Comparison of ENCODE assay signal across 1 cellular context in the genomic region with DNA sequence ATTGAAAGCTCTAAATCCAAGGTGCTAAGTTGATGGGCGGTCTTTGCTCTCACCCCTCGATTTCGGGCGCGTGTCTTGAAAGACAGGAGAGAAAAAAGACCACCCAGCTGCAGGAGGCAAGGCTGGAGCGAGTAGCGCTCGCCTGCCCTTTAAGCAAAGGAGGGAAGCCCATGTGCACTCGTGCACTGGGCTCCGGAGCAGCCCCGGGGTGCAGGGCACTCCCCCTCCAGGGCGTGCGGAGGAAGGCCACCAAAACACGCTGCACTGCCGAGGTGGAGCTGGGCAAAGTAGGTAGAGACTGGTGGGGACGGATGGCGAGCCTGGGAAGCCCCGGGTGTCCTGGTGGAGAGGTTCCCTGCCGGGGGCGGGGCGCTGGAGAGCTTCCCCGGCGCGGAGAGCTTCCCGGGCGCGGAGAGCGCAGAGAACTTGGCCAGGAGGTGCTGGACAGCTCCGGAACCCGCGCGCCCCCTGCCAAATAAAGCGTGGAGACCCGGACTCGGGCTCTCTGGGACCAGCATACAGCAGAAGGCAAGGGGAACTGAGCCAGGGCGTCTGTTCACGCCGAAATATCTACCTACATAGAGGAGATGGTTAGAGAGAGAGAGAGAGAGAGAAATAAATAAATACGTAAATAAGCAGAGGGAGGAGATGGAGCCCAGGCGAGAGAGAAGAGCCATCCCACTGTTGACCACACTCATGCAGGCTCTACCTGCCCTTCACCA.
TF ChIP-seq lines count a peak whose summit lies in the region.

No MANE protein-coding gene starts in this region.

TF ChIP-seq in HEK293, 187 proteins besides CTCF, POLR2A, EP300 and RAD21 (continued from another document and continues in another):
- TF ChIP-seq, protein P1, sequence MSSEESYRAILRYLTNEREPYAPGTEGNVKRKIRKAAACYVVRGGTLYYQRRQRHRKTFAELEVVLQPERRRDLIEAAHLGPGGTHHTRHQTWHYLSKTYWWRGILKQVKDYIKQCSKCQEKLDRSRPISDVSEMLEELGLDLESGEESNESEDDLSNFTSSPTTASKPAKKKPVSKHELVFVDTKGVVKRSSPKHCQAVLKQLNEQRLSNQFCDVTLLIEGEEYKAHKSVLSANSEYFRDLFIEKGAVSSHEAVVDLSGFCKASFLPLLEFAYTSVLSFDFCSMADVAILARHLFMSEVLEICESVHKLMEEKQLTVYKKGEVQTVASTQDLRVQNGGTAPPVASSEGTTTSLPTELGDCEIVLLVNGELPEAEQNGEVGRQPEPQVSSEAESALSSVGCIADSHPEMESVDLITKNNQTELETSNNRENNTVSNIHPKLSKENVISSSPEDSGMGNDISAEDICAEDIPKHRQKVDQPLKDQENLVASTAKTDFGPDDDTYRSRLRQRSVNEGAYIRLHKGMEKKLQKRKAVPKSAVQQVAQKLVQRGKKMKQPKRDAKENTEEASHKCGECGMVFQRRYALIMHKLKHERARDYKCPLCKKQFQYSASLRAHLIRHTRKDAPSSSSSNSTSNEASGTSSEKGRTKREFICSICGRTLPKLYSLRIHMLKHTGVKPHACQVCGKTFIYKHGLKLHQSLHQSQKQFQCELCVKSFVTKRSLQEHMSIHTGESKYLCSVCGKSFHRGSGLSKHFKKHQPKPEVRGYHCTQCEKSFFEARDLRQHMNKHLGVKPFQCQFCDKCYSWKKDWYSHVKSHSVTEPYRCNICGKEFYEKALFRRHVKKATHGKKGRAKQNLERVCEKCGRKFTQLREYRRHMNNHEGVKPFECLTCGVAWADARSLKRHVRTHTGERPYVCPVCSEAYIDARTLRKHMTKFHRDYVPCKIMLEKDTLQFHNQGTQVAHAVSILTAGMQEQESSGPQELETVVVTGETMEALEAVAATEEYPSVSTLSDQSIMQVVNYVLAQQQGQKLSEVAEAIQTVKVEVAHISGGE (tag by site-specific recombination; conservative IDR thresholded peaks at IDR 0.05; ENCODE audit: low read depth): peak; percentile 80
- TF ChIP-seq, protein P2, sequence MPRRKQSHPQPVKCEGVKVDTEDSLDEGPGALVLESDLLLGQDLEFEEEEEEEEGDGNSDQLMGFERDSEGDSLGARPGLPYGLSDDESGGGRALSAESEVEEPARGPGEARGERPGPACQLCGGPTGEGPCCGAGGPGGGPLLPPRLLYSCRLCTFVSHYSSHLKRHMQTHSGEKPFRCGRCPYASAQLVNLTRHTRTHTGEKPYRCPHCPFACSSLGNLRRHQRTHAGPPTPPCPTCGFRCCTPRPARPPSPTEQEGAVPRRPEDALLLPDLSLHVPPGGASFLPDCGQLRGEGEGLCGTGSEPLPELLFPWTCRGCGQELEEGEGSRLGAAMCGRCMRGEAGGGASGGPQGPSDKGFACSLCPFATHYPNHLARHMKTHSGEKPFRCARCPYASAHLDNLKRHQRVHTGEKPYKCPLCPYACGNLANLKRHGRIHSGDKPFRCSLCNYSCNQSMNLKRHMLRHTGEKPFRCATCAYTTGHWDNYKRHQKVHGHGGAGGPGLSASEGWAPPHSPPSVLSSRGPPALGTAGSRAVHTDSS (tag by site-specific recombination; IDR thresholded peaks at IDR 0.05): no peak
- TF ChIP-seq, protein P3, sequence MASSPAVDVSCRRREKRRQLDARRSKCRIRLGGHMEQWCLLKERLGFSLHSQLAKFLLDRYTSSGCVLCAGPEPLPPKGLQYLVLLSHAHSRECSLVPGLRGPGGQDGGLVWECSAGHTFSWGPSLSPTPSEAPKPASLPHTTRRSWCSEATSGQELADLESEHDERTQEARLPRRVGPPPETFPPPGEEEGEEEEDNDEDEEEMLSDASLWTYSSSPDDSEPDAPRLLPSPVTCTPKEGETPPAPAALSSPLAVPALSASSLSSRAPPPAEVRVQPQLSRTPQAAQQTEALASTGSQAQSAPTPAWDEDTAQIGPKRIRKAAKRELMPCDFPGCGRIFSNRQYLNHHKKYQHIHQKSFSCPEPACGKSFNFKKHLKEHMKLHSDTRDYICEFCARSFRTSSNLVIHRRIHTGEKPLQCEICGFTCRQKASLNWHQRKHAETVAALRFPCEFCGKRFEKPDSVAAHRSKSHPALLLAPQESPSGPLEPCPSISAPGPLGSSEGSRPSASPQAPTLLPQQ (tag by site-specific recombination; IDR thresholded peaks at IDR 0.05): no peak
- TF ChIP-seq ZNF311 (tag by site-specific recombination; IDR thresholded peaks at IDR 0.05; ENCODE audit: borderline replicate concordance): no peak
- TF ChIP-seq ZNF610 (tag by site-specific recombination; IDR thresholded peaks at IDR 0.05; ENCODE audit: borderline replicate concordance): 0 out of 2 replicates have a peak, but pooled peaks have one; percentile 37
- no peak for TF ChIP-seq OSR2 (tag by site-specific recombination; IDR thresholded peaks at IDR 0.05)
- no peak for TF ChIP-seq GFI1B (tag by site-specific recombination; IDR thresholded peaks at IDR 0.05)
- TF ChIP-seq ZNF239 (tag by site-specific recombination; IDR thresholded peaks at IDR 0.05): no peak
- peak; percentile 6; the same call in 1 of the 2 replicates for TF ChIP-seq IKZF3 (tag by site-specific recombination; IDR thresholded peaks at IDR 0.05)
- no peak for TF ChIP-seq ZNF654 (tag by site-specific recombination; IDR thresholded peaks at IDR 0.05; ENCODE audit: low read depth)
- TF ChIP-seq ZNF132 (tag by site-specific recombination; IDR thresholded peaks at IDR 0.05; ENCODE audit: borderline replicate concordance): no peak
- peak; percentile 89 for TF ChIP-seq ZIC2 (tag by site-specific recombination; IDR thresholded peaks at IDR 0.05)
- TF ChIP-seq SCRT1 (tag by site-specific recombination; IDR thresholded peaks at IDR 0.05; ENCODE audit: borderline replicate concordance): no peak
- TF ChIP-seq ZNF114 (tag by site-specific recombination; IDR thresholded peaks at IDR 0.05): no peak
- TF ChIP-seq ZNF626 (tag by site-specific recombination; IDR thresholded peaks at IDR 0.05): no peak
- peak; percentile 75; the same call in 1 of the 2 replicates for TF ChIP-seq ZNF777 (tag by site-specific recombination; IDR thresholded peaks at IDR 0.05; ENCODE audit: borderline replicate concordance)
- TF ChIP-seq BCL11B (tag by site-specific recombination; IDR thresholded peaks at IDR 0.05; ENCODE audit: low read depth): no peak
- TF ChIP-seq, protein P4, sequence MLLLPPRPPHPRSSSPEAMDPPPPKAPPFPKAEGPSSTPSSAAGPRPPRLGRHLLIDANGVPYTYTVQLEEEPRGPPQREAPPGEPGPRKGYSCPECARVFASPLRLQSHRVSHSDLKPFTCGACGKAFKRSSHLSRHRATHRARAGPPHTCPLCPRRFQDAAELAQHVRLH (tag by site-specific recombination; IDR thresholded peaks at IDR 0.05): no peak
- peak; percentile 37 for TF ChIP-seq ZNF629 (tag by site-specific recombination; IDR thresholded peaks at IDR 0.05)
- TF ChIP-seq ZBTB1 (tag by site-specific recombination; IDR thresholded peaks at IDR 0.05): no peak
- no peak for TF ChIP-seq ZNF211 (tag by site-specific recombination; IDR thresholded peaks at IDR 0.05; ENCODE audit: low read depth)
- peak; percentile 23; the same call in 1 of the 2 replicates for TF ChIP-seq ZNF394 (tag by site-specific recombination; IDR thresholded peaks at IDR 0.05; ENCODE audit: borderline replicate concordance)
- TF ChIP-seq ZNF423 (tag by site-specific recombination; IDR thresholded peaks at IDR 0.05): peak; percentile 83; the same call in 1 of the 2 replicates
- TF ChIP-seq, protein P5, sequence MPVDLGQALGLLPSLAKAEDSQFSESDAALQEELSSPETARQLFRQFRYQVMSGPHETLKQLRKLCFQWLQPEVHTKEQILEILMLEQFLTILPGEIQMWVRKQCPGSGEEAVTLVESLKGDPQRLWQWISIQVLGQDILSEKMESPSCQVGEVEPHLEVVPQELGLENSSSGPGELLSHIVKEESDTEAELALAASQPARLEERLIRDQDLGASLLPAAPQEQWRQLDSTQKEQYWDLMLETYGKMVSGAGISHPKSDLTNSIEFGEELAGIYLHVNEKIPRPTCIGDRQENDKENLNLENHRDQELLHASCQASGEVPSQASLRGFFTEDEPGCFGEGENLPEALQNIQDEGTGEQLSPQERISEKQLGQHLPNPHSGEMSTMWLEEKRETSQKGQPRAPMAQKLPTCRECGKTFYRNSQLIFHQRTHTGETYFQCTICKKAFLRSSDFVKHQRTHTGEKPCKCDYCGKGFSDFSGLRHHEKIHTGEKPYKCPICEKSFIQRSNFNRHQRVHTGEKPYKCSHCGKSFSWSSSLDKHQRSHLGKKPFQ (tag by site-specific recombination; IDR thresholded peaks at IDR 0.05): no peak
- TF ChIP-seq, protein P6, sequence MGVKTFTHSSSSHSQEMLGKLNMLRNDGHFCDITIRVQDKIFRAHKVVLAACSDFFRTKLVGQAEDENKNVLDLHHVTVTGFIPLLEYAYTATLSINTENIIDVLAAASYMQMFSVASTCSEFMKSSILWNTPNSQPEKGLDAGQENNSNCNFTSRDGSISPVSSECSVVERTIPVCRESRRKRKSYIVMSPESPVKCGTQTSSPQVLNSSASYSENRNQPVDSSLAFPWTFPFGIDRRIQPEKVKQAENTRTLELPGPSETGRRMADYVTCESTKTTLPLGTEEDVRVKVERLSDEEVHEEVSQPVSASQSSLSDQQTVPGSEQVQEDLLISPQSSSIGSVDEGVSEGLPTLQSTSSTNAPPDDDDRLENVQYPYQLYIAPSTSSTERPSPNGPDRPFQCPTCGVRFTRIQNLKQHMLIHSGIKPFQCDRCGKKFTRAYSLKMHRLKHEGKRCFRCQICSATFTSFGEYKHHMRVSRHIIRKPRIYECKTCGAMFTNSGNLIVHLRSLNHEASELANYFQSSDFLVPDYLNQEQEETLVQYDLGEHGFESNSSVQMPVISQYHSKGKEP (tag by site-specific recombination; IDR thresholded peaks at IDR 0.05): no peak
- TF ChIP-seq SCRT2 (tag by site-specific recombination; IDR thresholded peaks at IDR 0.05): no peak
- TF ChIP-seq ZNF830 (tag by site-specific recombination; IDR thresholded peaks at IDR 0.05; ENCODE audit: low read depth): no peak
- peak; percentile 71 for TF ChIP-seq SP2 (tag by site-specific recombination; IDR thresholded peaks at IDR 0.05)
- TF ChIP-seq, protein P7, sequence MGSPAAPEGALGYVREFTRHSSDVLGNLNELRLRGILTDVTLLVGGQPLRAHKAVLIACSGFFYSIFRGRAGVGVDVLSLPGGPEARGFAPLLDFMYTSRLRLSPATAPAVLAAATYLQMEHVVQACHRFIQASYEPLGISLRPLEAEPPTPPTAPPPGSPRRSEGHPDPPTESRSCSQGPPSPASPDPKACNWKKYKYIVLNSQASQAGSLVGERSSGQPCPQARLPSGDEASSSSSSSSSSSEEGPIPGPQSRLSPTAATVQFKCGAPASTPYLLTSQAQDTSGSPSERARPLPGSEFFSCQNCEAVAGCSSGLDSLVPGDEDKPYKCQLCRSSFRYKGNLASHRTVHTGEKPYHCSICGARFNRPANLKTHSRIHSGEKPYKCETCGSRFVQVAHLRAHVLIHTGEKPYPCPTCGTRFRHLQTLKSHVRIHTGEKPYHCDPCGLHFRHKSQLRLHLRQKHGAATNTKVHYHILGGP (tag by site-specific recombination; IDR thresholded peaks at IDR 0.05): no peak
- TF ChIP-seq ZNF146 (tag by site-specific recombination; IDR thresholded peaks at IDR 0.05): no peak
- TF ChIP-seq SALL2 (tag by site-specific recombination; IDR thresholded peaks at IDR 0.05; ENCODE audit: borderline replicate concordance): no peak
- no peak for TF ChIP-seq ZNF571 (tag by site-specific recombination; IDR thresholded peaks at IDR 0.05)
- no peak for TF ChIP-seq GLI2 (tag by site-specific recombination; IDR thresholded peaks at IDR 0.05; ENCODE audit: borderline replicate concordance, low read depth)
- no peak for TF ChIP-seq ZNF670 (tag by site-specific recombination; IDR thresholded peaks at IDR 0.05; ENCODE audit: low read depth)
- TF ChIP-seq SP3 (tag by site-specific recombination; IDR thresholded peaks at IDR 0.05): peak; percentile 68
- TF ChIP-seq ZNF121 (tag by site-specific recombination; IDR thresholded peaks at IDR 0.05): no peak
- TF ChIP-seq GLIS2 (tag by site-specific recombination; IDR thresholded peaks at IDR 0.05): peak; percentile 88
- TF ChIP-seq, protein P8, sequence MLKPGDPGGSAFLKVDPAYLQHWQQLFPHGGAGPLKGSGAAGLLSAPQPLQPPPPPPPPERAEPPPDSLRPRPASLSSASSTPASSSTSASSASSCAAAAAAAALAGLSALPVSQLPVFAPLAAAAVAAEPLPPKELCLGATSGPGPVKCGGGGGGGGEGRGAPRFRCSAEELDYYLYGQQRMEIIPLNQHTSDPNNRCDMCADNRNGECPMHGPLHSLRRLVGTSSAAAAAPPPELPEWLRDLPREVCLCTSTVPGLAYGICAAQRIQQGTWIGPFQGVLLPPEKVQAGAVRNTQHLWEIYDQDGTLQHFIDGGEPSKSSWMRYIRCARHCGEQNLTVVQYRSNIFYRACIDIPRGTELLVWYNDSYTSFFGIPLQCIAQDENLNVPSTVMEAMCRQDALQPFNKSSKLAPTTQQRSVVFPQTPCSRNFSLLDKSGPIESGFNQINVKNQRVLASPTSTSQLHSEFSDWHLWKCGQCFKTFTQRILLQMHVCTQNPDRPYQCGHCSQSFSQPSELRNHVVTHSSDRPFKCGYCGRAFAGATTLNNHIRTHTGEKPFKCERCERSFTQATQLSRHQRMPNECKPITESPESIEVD (tag by site-specific recombination; IDR thresholded peaks at IDR 0.05): no peak
- TF ChIP-seq, protein P9, sequence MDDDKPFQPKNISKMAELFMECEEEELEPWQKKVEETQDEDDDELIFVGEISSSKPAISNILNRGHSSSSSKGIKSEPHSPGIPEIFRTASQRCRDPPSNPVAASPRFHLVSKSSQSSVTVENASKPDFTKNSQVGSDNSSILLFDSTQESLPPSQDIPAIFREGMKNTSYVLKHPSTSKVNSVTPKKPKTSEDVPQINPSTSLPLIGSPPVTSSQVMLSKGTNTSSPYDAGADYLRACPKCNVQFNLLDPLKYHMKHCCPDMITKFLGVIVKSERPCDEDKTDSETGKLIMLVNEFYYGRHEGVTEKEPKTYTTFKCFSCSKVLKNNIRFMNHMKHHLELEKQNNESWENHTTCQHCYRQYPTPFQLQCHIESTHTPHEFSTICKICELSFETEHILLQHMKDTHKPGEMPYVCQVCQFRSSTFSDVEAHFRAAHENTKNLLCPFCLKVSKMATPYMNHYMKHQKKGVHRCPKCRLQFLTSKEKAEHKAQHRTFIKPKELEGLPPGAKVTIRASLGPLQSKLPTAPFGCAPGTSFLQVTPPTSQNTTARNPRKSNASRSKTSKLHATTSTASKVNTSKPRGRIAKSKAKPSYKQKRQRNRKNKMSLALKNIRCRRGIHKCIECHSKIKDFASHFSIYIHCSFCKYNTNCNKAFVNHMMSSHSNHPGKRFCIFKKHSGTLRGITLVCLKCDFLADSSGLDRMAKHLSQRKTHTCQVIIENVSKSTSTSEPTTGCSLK (tag by site-specific recombination; IDR thresholded peaks at IDR 0.05): no peak
- TF ChIP-seq ZSCAN30 (tag by site-specific recombination; IDR thresholded peaks at IDR 0.05): peak; percentile 30; the same call in 1 of the 2 replicates
- no peak for TF ChIP-seq KLF1 (tag by site-specific recombination; IDR thresholded peaks at IDR 0.05)
- no peak for TF ChIP-seq KLF10 (tag by site-specific recombination; IDR thresholded peaks at IDR 0.05)
- TF ChIP-seq REPIN1 (tag by site-specific recombination; IDR thresholded peaks at IDR 0.05; ENCODE audit: low read depth): no peak
- no peak for TF ChIP-seq ZNF292 (tag by site-specific recombination; IDR thresholded peaks at IDR 0.05; ENCODE audit: borderline replicate concordance, low read depth)
